In the genomic region with DNA sequence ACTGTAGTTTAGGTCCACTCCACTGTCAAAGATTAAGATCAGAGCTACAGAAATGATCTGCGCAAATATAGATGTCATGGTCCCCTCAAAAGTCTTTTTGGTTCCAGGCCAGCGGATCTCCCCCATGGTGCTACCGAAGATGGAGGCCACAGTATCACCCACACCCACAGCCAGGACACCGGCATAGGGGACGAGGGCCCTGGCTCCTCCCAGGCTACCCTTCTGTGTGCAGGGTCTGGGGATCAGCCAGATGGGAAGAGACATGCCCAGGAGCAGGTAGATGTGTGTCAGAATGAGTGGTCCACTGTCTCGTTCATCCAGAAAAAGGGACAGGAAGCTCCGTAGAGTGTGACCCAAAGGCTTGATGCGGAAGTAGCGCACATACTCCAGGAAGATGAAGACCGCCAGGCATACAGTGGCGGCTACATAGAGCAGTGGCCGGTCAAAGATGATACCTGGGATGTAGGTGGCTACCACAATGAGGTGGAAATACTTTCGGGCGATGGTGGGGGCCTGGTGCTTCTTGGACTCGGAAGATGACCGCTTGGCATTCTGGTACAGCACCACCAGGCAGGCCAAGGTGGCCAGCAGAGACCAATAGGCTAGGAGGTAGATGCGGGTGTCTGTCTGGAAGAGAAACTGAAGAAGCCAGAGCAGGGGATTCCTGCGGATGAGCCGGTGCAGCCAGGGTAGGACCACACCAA, we compare ENCODE assay signal across 10 cellular contexts. TPM values are rescaled to one million over a fixed set of nuclear protein-coding genes. Genes with fewer than 3 reads are reported as not detected.
DNase-seq lines count a peak whose midpoint lies in the region; ATAC-seq, FAIRE-seq and TF ChIP-seq lines count a peak whose summit lies in the region.
"Had no signal": no experiment of that assay in that cellular context is flagged by ENCODE, and none has a peak within 500 bp of the region (broad histone marks: within the 10 kb centered on the region; RNA-seq: fewer than 3 reads in every experiment).

No MANE protein-coding gene starts in this region.

- no peak overlapping the region for H3K27ac ChIP-seq in ACC112 (ENCODE audit: low read depth, low read length)
- no peak overlapping the region for H3K27ac ChIP-seq in HCT116 (ENCODE audit: low read depth, low read length)
- H3K27ac ChIP-seq in astrocyte (ENCODE audit: low read depth, low read length): no peak overlapping the region
- peak overlapping the region; percentile 97 for H3K27ac ChIP-seq in naive thymus-derived CD4-positive, alpha-beta T cell (ENCODE audit: low read depth, low read length)

- H3K36me3 ChIP-seq in ACC112 (ENCODE audit: insufficient read depth, low read length): peaks cover 7% of the 10 kb centered on the region; the same call in 1 of the 2 replicates
- H3K36me3 ChIP-seq in HCT116 (ENCODE audit: control insufficient read depth in 1 of 2, insufficient read depth in 2 of 2, low read length in 2 of 2): peaks cover 0 to 2% of the 10 kb centered on the region in 2 experiments; a peak in 1 of 4 replicates
- H3K36me3 ChIP-seq in astrocyte (ENCODE audit: insufficient read depth, low read length): peaks cover 6% of the 10 kb centered on the region
- H3K36me3 ChIP-seq in naive thymus-derived CD4-positive, alpha-beta T cell (ENCODE audit: control insufficient read depth in 2 of 3, insufficient read depth in 3 of 3, low read length in 3 of 3): peaks cover 0 to 22% (median 0%) of the 10 kb centered on the region in 3 experiments

- POLR2A ChIA-PET in HCT116 (lab: Charles Lee): no interaction called here
- POLR2A ChIA-PET in naive thymus-derived CD4-positive, alpha-beta T cell (lab: Charles Lee): interaction anchor here (0.6 kb wide), 3 partner anchors 128 to 627 kb away, joined by 3 to 7 read pairs (median 3); a partner anchor contains a TSS

- no peak for TF ChIP-seq RAD21 in HCT116 (IDR thresholded peaks at IDR 0.05; ENCODE audit: low read depth)

- RAD21 ChIA-PET in HCT116 (lab: Charles Lee; ENCODE audit: low non-redundant PET in 1 of 2, low total read pairs in 2 of 2, uncharacterized antibody in 2 of 2, unreplicated experiment in 2 of 2): no interaction called here

- peaks cover 6% of the 10 kb centered on the region for H3K4me1 Mint-ChIP-seq in astrocyte (ENCODE audit: low read depth, unreplicated experiment)
- H3K4me1 Mint-ChIP-seq in naive thymus-derived CD4-positive, alpha-beta T cell: peaks cover 16 to 42% (median 28%) of the 10 kb centered on the region in 7 donors

- BruUV-seq in HCT116 (replicated peaks; lab: Mats Ljungman, UMichigan): no TSS peak

- DNase-seq in HCT116 (ENCODE audit: low read depth, low spot score) (no peak), astrocyte (ENCODE audit: low read depth) (no peak), kidney glomerular epithelial cell (lab: John Stamatoyannopoulos, UW) (no peak), LoVo (ENCODE audit: low spot score) (no peak), NCI-H1694 (lab: John Stamatoyannopoulos, UW) (no peak), occipital lobe (lab: John Stamatoyannopoulos, UW) (no peak)
- DNase-seq in naive thymus-derived CD4-positive, alpha-beta T cell: no peak
- DNase-seq: NCI-H2227 treated with DMSO at 0.1 percent for 48 hours, tibial artery had no signal

- TF ChIP-seq POLR2A in HCT116 (IDR thresholded peaks at IDR 0.05; ENCODE audit: borderline replicate concordance, extremely low read depth, insufficient read depth, insufficient read length): no peak

- H3K27me3 ChIP-seq in ACC112 (ENCODE audit: insufficient read depth, low read length): no peaks in the 10 kb centered on the region
- H3K27me3 ChIP-seq in HCT116 (ENCODE audit: insufficient read depth, low read length): no peaks in the 10 kb centered on the region
- H3K27me3 ChIP-seq in astrocyte (ENCODE audit: insufficient read depth, low read length): no peaks in the 10 kb centered on the region
- H3K27me3 ChIP-seq in naive thymus-derived CD4-positive, alpha-beta T cell (ENCODE audit: control insufficient read depth in 2 of 2, insufficient read depth in 2 of 2, low read length in 2 of 2): no peaks in the 10 kb centered on the region
- H3K27me3 ChIP-seq: tibial artery had no signal

- intact Hi-C loops in HCT116 (cut with micrococcal nuclease): no loop called here
- intact Hi-C loops in naive thymus-derived CD4-positive, alpha-beta T cell (cut with micrococcal nuclease): loop anchor here (2.0 to 5.0 kb wide), 8 partner anchors 43 to 624 kb away; a partner anchor contains a TSS

- peaks cover 26% of the 10 kb centered on the region for H3K79me2 ChIP-seq in ACC112 (ENCODE audit: control insufficient read depth, insufficient read depth, low read length, unreplicated experiment)
- H3K79me2 ChIP-seq in HCT116 (ENCODE audit: insufficient read depth, low read length): peaks cover 37% of the 10 kb centered on the region
- peaks cover 33% of the 10 kb centered on the region for H3K79me2 ChIP-seq in astrocyte (ENCODE audit: insufficient read depth, low read length)

- H3K36me3 Mint-ChIP-seq in astrocyte (ENCODE audit: low read depth, unreplicated experiment): peaks cover 10% of the 10 kb centered on the region
- H3K36me3 Mint-ChIP-seq in naive thymus-derived CD4-positive, alpha-beta T cell: peaks cover 0 to 10% (median 4%) of the 10 kb centered on the region in 5 donors

- no peaks in the 10 kb centered on the region for H3K27me3 Mint-ChIP-seq in astrocyte (ENCODE audit: low read depth, unreplicated experiment)
- H3K27me3 Mint-ChIP-seq in naive thymus-derived CD4-positive, alpha-beta T cell: no peaks in the 10 kb centered on the region

- peak overlapping the region; percentile 95 for H3K4me2 ChIP-seq in HCT116 (ENCODE audit: low read length)
- H3K4me2 ChIP-seq in astrocyte (ENCODE audit: low read length): peak overlapping the region; percentile 97

- H3K4me1 ChIP-seq in ACC112 (ENCODE audit: control insufficient read depth, insufficient read depth, low read length, unreplicated experiment): peaks cover 11% of the 10 kb centered on the region
- peaks cover 8 to 18% of the 10 kb centered on the region in 2 experiments; a peak in 2 of 4 replicates for H3K4me1 ChIP-seq in HCT116 (ENCODE audit: control insufficient read depth in 1 of 2, insufficient read depth in 2 of 2, low read length in 2 of 2)
- H3K4me1 ChIP-seq in astrocyte (ENCODE audit: insufficient read depth, low read length): peaks cover 11% of the 10 kb centered on the region
- peaks cover 8 to 14% of the 10 kb centered on the region in 2 donors for H3K4me1 ChIP-seq in naive thymus-derived CD4-positive, alpha-beta T cell (ENCODE audit: control insufficient read depth in 2 of 2, insufficient read depth in 2 of 2, low read length in 2 of 2)

- TF ChIP-seq CTCF in HCT116 (IDR thresholded peaks at IDR 0.05 in 2 of 3, conservative IDR thresholded peaks at IDR 0.05 in 1 of 3; ENCODE audit: borderline replicate concordance in 1 of 3, insufficient read depth in 1 of 3, low read depth in 2 of 3, low read length in 2 of 3) (no peak), astrocyte (IDR thresholded peaks at IDR 0.05; ENCODE audit: insufficient read depth, low read depth, low read length) (no peak)

- H3K9me2 ChIP-seq in HCT116 (ENCODE audit: insufficient read depth): no peaks in the 10 kb centered on the region

- no peaks in the 10 kb centered on the region for H3K9me3 ChIP-seq in HCT116 (ENCODE audit: control insufficient read depth in 1 of 2, insufficient read depth in 1 of 2, low read depth in 1 of 2, low read length in 2 of 2)
- H3K9me3 ChIP-seq in astrocyte (ENCODE audit: insufficient read depth, low read depth, low read length): no peaks in the 10 kb centered on the region
- no peaks in the 10 kb centered on the region for H3K9me3 ChIP-seq in naive thymus-derived CD4-positive, alpha-beta T cell (ENCODE audit: control insufficient read depth in 2 of 3, low read length in 3 of 3)
- H3K9me3 ChIP-seq: tibial artery had no signal

- H4K20me1 ChIP-seq in HCT116 (ENCODE audit: insufficient read depth) (no peaks in the 10 kb centered on the region), astrocyte (ENCODE audit: insufficient read depth, low read length) (peaks cover 11% of the 10 kb centered on the region)

- no peak overlapping the region for H2AFZ ChIP-seq in ACC112 (ENCODE audit: low read length, unreplicated experiment)
- H2AFZ ChIP-seq in HCT116 (ENCODE audit: low read depth, low read length, poor library complexity, severe bottlenecking): no peak overlapping the region
- H2AFZ ChIP-seq in astrocyte (ENCODE audit: low read depth, low read length): no peak overlapping the region

- H3K9ac ChIP-seq in HCT116 (ENCODE audit: low read length) (no peak overlapping the region), astrocyte (ENCODE audit: low read length) (no peak overlapping the region)

- peak overlapping the region; percentile 82 for H3K4me3 ChIP-seq in ACC112 (ENCODE audit: low read depth, low read length)
- H3K4me3 ChIP-seq in HCT116 (replicated peaks in 1 of 2; ENCODE audit: low read depth in 1 of 2, low read length in 2 of 2): peak overlapping the region; percentile 90 to 100; a peak in 3 of 4 replicates
- peak overlapping the region; percentile 86 for H3K4me3 ChIP-seq in astrocyte (ENCODE audit: insufficient read depth, low read depth, low read length)
- peak overlapping the region; percentile 87 for H3K4me3 ChIP-seq in naive thymus-derived CD4-positive, alpha-beta T cell (ENCODE audit: low read length)

- no peak for ATAC-seq in HCT116
- ATAC-seq in naive thymus-derived CD4-positive, alpha-beta T cell: no peak

- FAIRE-seq in astrocyte (lab: Jason Lieb, UNC): no peak

- CTCF ChIA-PET in HCT116 (lab: Charles Lee): no interaction called here
- CTCF ChIA-PET in naive thymus-derived CD4-positive, alpha-beta T cell (lab: Charles Lee): no interaction called here

- peak overlapping the region; percentile 94 for H3K4me3 Mint-ChIP-seq in astrocyte (ENCODE audit: unreplicated experiment)
- H3K4me3 Mint-ChIP-seq in naive thymus-derived CD4-positive, alpha-beta T cell: peak overlapping the region; percentile 93 to 99 (median 98)

- no peaks in the 10 kb centered on the region for H3K9me3 Mint-ChIP-seq in astrocyte (ENCODE audit: unreplicated experiment)
- no peaks in the 10 kb centered on the region for H3K9me3 Mint-ChIP-seq in naive thymus-derived CD4-positive, alpha-beta T cell

- no peak overlapping the region for H3K27ac Mint-ChIP-seq in astrocyte (ENCODE audit: unreplicated experiment)
- H3K27ac Mint-ChIP-seq in naive thymus-derived CD4-positive, alpha-beta T cell: peak overlapping the region; percentile 89 to 98 (median 96)

RNA-seq across cellular contexts. Expression of a gene that starts 1.5 kb away (rescaled TPM):
- 12.0 TPM for total RNA-seq in HCT116 (2021; ENCODE audit: unreplicated experiment)
- 8.1 and 8.3 TPM in 2 replicates for polyA plus RNA-seq in HCT116 (2012)
- 19.8 and 22.1 TPM in 2 replicates for total RNA-seq in astrocyte
- 10 to 100 TPM in 2 of 5 experiments, 1 to 10 TPM in 3; 6.0 to 12.8 (median 9.5) TPM for total RNA-seq in naive thymus-derived CD4-positive, alpha-beta T cell
- 10 to 100 TPM in 1 of 2 donors, 1 to 10 TPM in 1; 7.6 to 10.5 TPM for polyA plus RNA-seq in naive thymus-derived CD4-positive, alpha-beta T cell
- total RNA-seq in occipital lobe: 14.7 TPM

RNA-seq across cellular contexts. Expression of a gene that starts 1.5 kb away (rescaled TPM):
- total RNA-seq in HCT116 (2021; ENCODE audit: unreplicated experiment) (115 TPM), astrocyte (40.4 and 45.6 TPM in 2 replicates), occipital lobe (17.8 TPM)
- polyA plus RNA-seq in HCT116 (2012): 85.8 and 86.7 TPM in 2 replicates
- total RNA-seq in naive thymus-derived CD4-positive, alpha-beta T cell: 10 to 100 TPM; 55.7 to 98.7 (median 63.7) TPM
- 10 to 100 TPM; 24.8 to 39.5 TPM for polyA plus RNA-seq in naive thymus-derived CD4-positive, alpha-beta T cell

RNA-seq across cellular contexts. Expression of a gene that starts 25.2 kb away (rescaled TPM):
- total RNA-seq in HCT116 (2021; ENCODE audit: unreplicated experiment) (0.32 TPM), astrocyte (4.6 and 6.1 TPM in 2 replicates), occipital lobe (1.1 TPM)
- polyA plus RNA-seq in HCT116 (2012): 0.21 TPM in 1 of 2 replicates, not detected in the other
- total RNA-seq in naive thymus-derived CD4-positive, alpha-beta T cell: 1 to 10 TPM; 1.1 to 3.2 (median 3.1) TPM
- 1 to 10 TPM; 3.0 to 5.1 TPM for polyA plus RNA-seq in naive thymus-derived CD4-positive, alpha-beta T cell
